ENCODE assay signal across 7 cellular contexts in the genomic region with DNA sequence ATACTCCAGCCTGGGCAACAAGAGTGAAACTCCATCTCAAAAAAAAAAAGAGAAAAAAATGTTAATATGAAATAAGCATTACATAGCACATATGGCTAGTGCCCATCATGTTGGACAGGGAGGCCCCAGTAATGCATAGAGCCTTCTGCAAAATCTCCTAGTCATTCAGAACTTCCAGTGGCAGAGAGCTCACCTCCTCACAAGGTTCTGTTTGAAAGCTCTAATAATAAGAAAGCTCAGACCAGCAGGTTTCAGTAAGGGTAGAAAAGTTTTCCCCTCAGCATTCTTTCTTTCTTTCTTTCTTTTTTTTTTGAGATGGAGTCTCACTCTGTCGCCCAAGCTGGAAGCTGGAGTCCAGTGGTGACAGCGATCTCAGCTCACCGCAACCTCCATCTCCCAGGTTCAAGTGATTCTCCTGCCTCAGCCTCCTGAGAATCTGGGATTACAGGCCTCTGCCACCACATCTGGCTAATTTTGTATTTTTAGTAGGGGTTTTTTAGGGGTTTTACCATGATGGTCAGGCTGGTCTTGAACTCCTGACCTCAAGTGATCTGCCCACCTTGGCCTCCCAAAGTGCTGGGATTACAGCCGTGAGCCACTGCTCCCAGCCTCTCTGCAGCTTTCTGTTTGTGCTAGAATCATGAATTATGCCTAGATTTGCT. TPM values are rescaled to one million over a fixed set of nuclear protein-coding genes. Genes with fewer than 3 reads are reported as not detected.
DNase-seq lines count a peak whose midpoint lies in the region; ATAC-seq and TF ChIP-seq lines count a peak whose summit lies in the region.
"Not testable (repeated sequence)": the region's sequence is repeated elsewhere in the genome, so short reads cannot be mapped to it uniquely, and the experiment has no call there.

No MANE protein-coding gene starts in this region.

- in situ Hi-C loops in GM13977 (cut with MboI; ENCODE audit: low pct_unique_long_range_greater_than_20kb, low sequenced_read_pairs, unreplicated experiment), result loop anchor here (25.0 kb wide), 1 partner anchor 257 kb away; no protein-coding TSS in a partner anchor

- H3K4me1 ChIP-seq in BLaER1 (peaks cover 34% of the 10 kb centered on the region), OCI-LY3 (ENCODE audit: low read length) (peaks cover 40% of the 10 kb centered on the region)

- H3K4me3 Mint-ChIP-seq in activated B cell treated with CpG ODN at 0.5 μM for 24 hours; stimulated activated memory B cell treated with anti-CD40 and anti-IgM and Interleukin-4, amounts not matched to agents 10 μg/mL and 1 μg/mL and 100 μg/mL, for 72 hours: not testable (repeated sequence)

- peaks cover 29% of the 10 kb centered on the region for H3K4me1 Mint-ChIP-seq in activated B cell treated with CpG ODN at 0.5 μM for 24 hours
- peaks cover 26% of the 10 kb centered on the region for H3K4me1 Mint-ChIP-seq in stimulated activated memory B cell treated with anti-CD40 and anti-IgM and Interleukin-4, amounts not matched to agents 10 μg/mL and 1 μg/mL and 100 μg/mL, for 72 hours

- H3K9ac ChIP-seq in BLaER1; OCI-LY3 (ENCODE audit: low read length): not testable (repeated sequence)

- TF ChIP-seq CTCF in GM13977 (IDR thresholded peaks at IDR 0.05; ENCODE audit: extremely low read depth, insufficient read depth, missing control alignments); OCI-LY3 (IDR thresholded peaks at IDR 0.05; ENCODE audit: low read depth, low read length); activated B cell treated with CpG ODN at 0.5 μM for 24 hours (IDR thresholded peaks at IDR 0.05): not testable (repeated sequence)

- H3K27me3 Mint-ChIP-seq in activated B cell treated with CpG ODN at 0.5 μM for 24 hours; stimulated activated memory B cell treated with anti-CD40 and anti-IgM and Interleukin-4, amounts not matched to agents 10 μg/mL and 1 μg/mL and 100 μg/mL, for 72 hours: not testable (repeated sequence)

- H3K4me3 ChIP-seq in BLaER1, result not testable (repeated sequence)
- H3K4me3 ChIP-seq in OCI-LY3 (ENCODE audit: low read length), result peak overlapping the region; percentile 9; the same call in 1 of the 2 replicates

- ATAC-seq in GM19463 (IDR thresholded peaks at IDR 0.05; ENCODE audit: unreplicated experiment), result peak; percentile 52
- peak; percentile 79 for ATAC-seq in HG02610 (IDR thresholded peaks at IDR 0.05; ENCODE audit: unreplicated experiment)
- ATAC-seq in activated B cell treated with CpG ODN at 0.5 μM for 24 hours (ENCODE audit: low read depth), result peak; percentile 33
- ATAC-seq in stimulated activated memory B cell treated with anti-CD40 and anti-IgM and Interleukin-4, amounts not matched to agents 10 μg/mL and 1 μg/mL and 100 μg/mL, for 72 hours, result peak; percentile 71

- not testable (repeated sequence) for H4K20me1 ChIP-seq in BLaER1; OCI-LY3 (ENCODE audit: insufficient read depth, low read length)

- H3K4me2 ChIP-seq in BLaER1 (peak overlapping the region; percentile 8; the same call in 1 of the 2 replicates), OCI-LY3 (ENCODE audit: low read length) (peak overlapping the region; percentile 39)

- H2AFZ ChIP-seq in OCI-LY3 (ENCODE audit: low read depth, low read length), result not testable (repeated sequence)

- H3K79me2 ChIP-seq in OCI-LY3 (ENCODE audit: low read length), result not testable (repeated sequence)

- H3K27ac Mint-ChIP-seq in activated B cell treated with CpG ODN at 0.5 μM for 24 hours, result not testable (repeated sequence)
- H3K27ac Mint-ChIP-seq in stimulated activated memory B cell treated with anti-CD40 and anti-IgM and Interleukin-4, amounts not matched to agents 10 μg/mL and 1 μg/mL and 100 μg/mL, for 72 hours, result peak overlapping the region; percentile 58

- not testable (repeated sequence) for H3K9me3 ChIP-seq in BLaER1; OCI-LY3 (ENCODE audit: insufficient read depth, low read length)

- not testable (repeated sequence) for H3K36me3 Mint-ChIP-seq in activated B cell treated with CpG ODN at 0.5 μM for 24 hours (ENCODE audit: low read depth); stimulated activated memory B cell treated with anti-CD40 and anti-IgM and Interleukin-4, amounts not matched to agents 10 μg/mL and 1 μg/mL and 100 μg/mL, for 72 hours

- DNase-seq in GM13977 (ENCODE audit: low spot score), result peak; percentile 56
- DNase-seq in activated B cell treated with CpG ODN at 0.5 μM for 24 hours, result not testable (repeated sequence)

- intact Hi-C loops in activated B cell treated with CpG ODN at 0.5 μM for 24 hours (cut with micrococcal nuclease), result loop anchor here (2.0 kb wide), 1 partner anchor 26 kb away; the partner anchor contains the start of gene VDAC1

- CTCF ChIA-PET in activated B cell treated with CpG ODN at 0.5 μM for 24 hours (lab: Charles Lee), result interaction anchor here (0.8 to 3.1 kb wide), 5 partner anchors 9 to 113 kb away, joined by 3 to 15 read pairs (median 5); no protein-coding TSS in a partner anchor

- POLR2A ChIA-PET in activated B cell treated with CpG ODN at 0.5 μM for 24 hours (lab: Charles Lee), result interaction anchor here (0.6 to 1.0 kb wide), 5 partner anchors 26 to 189 kb away, joined by 3 to 6 read pairs (median 3); partner anchors contain the start of gene VDAC1

- H3K36me3 ChIP-seq in BLaER1; OCI-LY3 (replicated peaks; ENCODE audit: low read depth, low read length): not testable (repeated sequence)

- not testable (repeated sequence) for H3K27me3 ChIP-seq in BLaER1; OCI-LY3 (ENCODE audit: low read depth, low read length)

- H3K27ac ChIP-seq in BLaER1, result not testable (repeated sequence)
- H3K27ac ChIP-seq in OCI-LY3 (ENCODE audit: low read length), result peak overlapping the region; percentile 12; the same call in 1 of the 2 replicates

- not testable (repeated sequence) for H3K9me3 Mint-ChIP-seq in activated B cell treated with CpG ODN at 0.5 μM for 24 hours; stimulated activated memory B cell treated with anti-CD40 and anti-IgM and Interleukin-4, amounts not matched to agents 10 μg/mL and 1 μg/mL and 100 μg/mL, for 72 hours

RNA-seq across cellular contexts. Expression of gene VDAC1, which starts 25.7 kb away (rescaled TPM):
- total RNA-seq in activated B cell treated with CpG ODN at 0.5 μM for 24 hours, result 158 and 164 TPM in 2 replicates
